In the genomic region with DNA sequence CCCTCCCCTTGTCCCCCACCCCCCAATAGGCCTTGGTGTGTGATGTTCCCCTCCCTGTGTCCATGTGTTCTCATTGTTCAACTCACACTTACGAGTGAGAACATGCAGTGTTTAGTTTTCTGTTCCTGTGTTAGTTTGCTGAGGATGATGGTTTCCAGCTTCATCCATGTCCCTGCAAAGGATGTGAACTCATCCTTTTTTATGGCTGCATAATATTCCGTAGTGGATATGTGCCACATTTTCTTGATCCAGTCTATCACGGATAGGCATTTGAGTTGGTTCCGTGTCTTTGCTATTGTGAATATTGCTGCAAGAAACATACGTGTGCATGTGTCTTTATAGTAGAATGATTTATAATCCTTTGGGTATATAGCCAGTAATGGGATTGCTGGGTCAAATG, we compare ENCODE assay signal across 4 cellular contexts. TPM values are rescaled to one million over a fixed set of nuclear protein-coding genes. Genes with fewer than 3 reads are reported as not detected.
"Had no signal": no experiment of that assay in that cellular context is flagged by ENCODE, and none has a peak within 500 bp of the region (broad histone marks: within the 10 kb centered on the region; RNA-seq: fewer than 3 reads in every experiment).

No MANE protein-coding gene starts in this region.

RNA-seq across cellular contexts. Expression of a gene that starts 14.8 kb away (rescaled TPM):
- total RNA-seq: HT-29, NCI-H460, OCI-LY7 had no signal
- polyA plus RNA-seq: IgD-negative memory B cell had no signal
